In genomic region chr14:70871863-70872677, GRCh38 we compare ENCODE assay signal across 11 cellular contexts. TPM values are rescaled to one million over a fixed set of nuclear protein-coding genes. Genes with fewer than 3 reads are reported as not detected.
DNase-seq lines count a peak whose midpoint lies in the region; ATAC-seq, FAIRE-seq and TF ChIP-seq lines count a peak whose summit lies in the region.
"Had no signal": no experiment of that assay in that cellular context is flagged by ENCODE, and none has a peak within 500 bp of the region (broad histone marks: within the 10 kb centered on the region; RNA-seq: fewer than 3 reads in every experiment).

No MANE protein-coding gene starts in this region.

- H2BK15ac ChIP-seq in neuronal stem cell (ENCODE audit: low read length), result no peak overlapping the region

- H3K9ac ChIP-seq in neuronal stem cell (ENCODE audit: low read depth, low read length, poor library complexity), result no peak overlapping the region

- no peak overlapping the region for H4K91ac ChIP-seq in neuronal stem cell (ENCODE audit: low read depth, low read length, poor library complexity)

- peak; percentile 88 for FAIRE-seq in GM12892 (lab: Jason Lieb, UNC)

- no peak for DNase-seq in GM12892 (ENCODE audit: insufficient read length)
- no peak for DNase-seq in neuronal stem cell (ENCODE audit: low spot score)
- no peak for DNase-seq in islet precursor cell
- DNase-seq in epidermal melanocyte (ENCODE audit: insufficient read length, low spot score), result no peak
- DNase-seq: Right ventricle myocardium superior had no signal

- no peaks in the 10 kb centered on the region for H3K36me3 Mint-ChIP-seq in activated T-helper 17 cell treated with anti-CD3 and anti-CD28 coated beads, Interleukin-2, amount 50 U/mL, for 72 hours (ENCODE audit: low read depth)

- no peak overlapping the region for H3K4me3 ChIP-seq in neuronal stem cell (ENCODE audit: low read length in 2 of 2)
- H3K4me3 ChIP-seq: vagina had no signal

- H3K4me2 ChIP-seq in neuronal stem cell (ENCODE audit: insufficient read depth, low read length, poor library complexity, severe bottlenecking), result no peak overlapping the region

- peak; percentile 35 for ATAC-seq in HG03520 (IDR thresholded peaks at IDR 0.05; ENCODE audit: unreplicated experiment)
- peak; percentile 91 for ATAC-seq in activated T-helper 17 cell treated with anti-CD3 and anti-CD28 coated beads, Interleukin-2, amount 50 U/mL, for 72 hours (replicated peaks)
- no peak for ATAC-seq in GM21717 (IDR thresholded peaks at IDR 0.05; ENCODE audit: unreplicated experiment)
- ATAC-seq: sciatic nerve had no signal

- no peaks in the 10 kb centered on the region for H3K79me1 ChIP-seq in neuronal stem cell (ENCODE audit: low read depth, low read length)

- no peak overlapping the region for H3K23ac ChIP-seq in neuronal stem cell (ENCODE audit: low read depth, low read length, poor library complexity)

- no peak overlapping the region for H2AFZ ChIP-seq in neuronal stem cell (ENCODE audit: low read length)

- no peak overlapping the region for H2BK5ac ChIP-seq in neuronal stem cell (ENCODE audit: low read length)

- peak overlapping the region; percentile 88 for H3K27ac Mint-ChIP-seq in activated T-helper 17 cell treated with anti-CD3 and anti-CD28 coated beads, Interleukin-2, amount 50 U/mL, for 72 hours

- H2AK5ac ChIP-seq in neuronal stem cell (ENCODE audit: low read depth, low read length), result no peak overlapping the region

- H2BK120ac ChIP-seq in neuronal stem cell (ENCODE audit: low read depth, low read length), result no peak overlapping the region

- H3K36me3 ChIP-seq in neuronal stem cell (replicated peaks in 1 of 2; ENCODE audit: control insufficient read depth in 2 of 2, insufficient read depth in 2 of 2, low read length in 2 of 2), result no peaks in the 10 kb centered on the region
- H3K36me3 ChIP-seq: vagina had no signal

- peaks cover 0 to 3% (median 0%) of the 10 kb centered on the region in 3 experiments for H3K27me3 ChIP-seq in neuronal stem cell (ENCODE audit: control insufficient read depth in 3 of 3, insufficient read depth in 3 of 3, low read depth in 1 of 3, low read length in 3 of 3)
- H3K27me3 ChIP-seq: vagina had no signal

- no peak overlapping the region for H2BK12ac ChIP-seq in neuronal stem cell (ENCODE audit: low read length)

- no peak overlapping the region for H3K4ac ChIP-seq in neuronal stem cell (ENCODE audit: low read length)

- H3K4me3 Mint-ChIP-seq in activated T-helper 17 cell treated with anti-CD3 and anti-CD28 coated beads, Interleukin-2, amount 50 U/mL, for 72 hours, result peak overlapping the region; percentile 85

- WGBS in neuronal stem cell (ENCODE audit: extremely low coverage in 2 of 2, insufficient read length in 2 of 2, insufficient replicate concordance in 1 of 2), 2 donors, result no CpG with 5 or more reads among the region's 10 CpGs

- peak overlapping the region; percentile 42 for H3K18ac ChIP-seq in neuronal stem cell (ENCODE audit: low read length)

- no peak overlapping the region for H4K8ac ChIP-seq in neuronal stem cell (ENCODE audit: low read depth, low read length)

- no peaks in the 10 kb centered on the region for H3K4me1 ChIP-seq in neuronal stem cell (ENCODE audit: control insufficient read depth in 2 of 2, insufficient read depth in 1 of 2, low read depth in 1 of 2, low read length in 2 of 2)
- H3K4me1 ChIP-seq: vagina had no signal

- no peak for TF ChIP-seq POLR2A in GM12892 (IDR thresholded peaks at IDR 0.05; ENCODE audit: low read depth, low read length)

- H3K9me3 ChIP-seq in neuronal stem cell (replicated peaks in 1 of 2; ENCODE audit: control insufficient read depth in 2 of 2, insufficient read depth in 1 of 2, low read depth in 1 of 2, low read length in 2 of 2), result peaks cover 9 to 18% of the 10 kb centered on the region in 2 donors
- H3K9me3 ChIP-seq: vagina had no signal

- H3K27ac ChIP-seq in neuronal stem cell (replicated peaks; ENCODE audit: low read length), result no peak overlapping the region
- H3K27ac ChIP-seq: epithelial cell of prostate, vagina had no signal

- H3K4me1 Mint-ChIP-seq in activated T-helper 17 cell treated with anti-CD3 and anti-CD28 coated beads, Interleukin-2, amount 50 U/mL, for 72 hours, result peaks cover 19% of the 10 kb centered on the region

- no peaks in the 10 kb centered on the region for H3K27me3 Mint-ChIP-seq in activated T-helper 17 cell treated with anti-CD3 and anti-CD28 coated beads, Interleukin-2, amount 50 U/mL, for 72 hours

- no peak overlapping the region for H3K14ac ChIP-seq in neuronal stem cell (ENCODE audit: low read length)

- no peaks in the 10 kb centered on the region for H3K9me3 Mint-ChIP-seq in activated T-helper 17 cell treated with anti-CD3 and anti-CD28 coated beads, Interleukin-2, amount 50 U/mL, for 72 hours

RNA-seq across cellular contexts. Expression of gene PCNX1, which starts 35.2 kb away (rescaled TPM):
- polyA plus RNA-seq in GM12892 (2012; ENCODE audit: missing spikeins), result 14.3 TPM
- total RNA-seq in activated T-helper 17 cell treated with anti-CD3 and anti-CD28 coated beads, Interleukin-2, amount 50 U/mL, for 72 hours, result 10 to 100 TPM; 52.1 to 82.0 TPM
- polyA plus RNA-seq in neuronal stem cell (2013, experiment 1 of 2), result 12.7 TPM
- polyA plus RNA-seq in neuronal stem cell (2013, experiment 2 of 2), result 12.0 TPM
